In genomic region chr17:82843904-82844640, GRCh38 we compare ENCODE assay signal across 1 cellular context.
TF ChIP-seq lines count a peak whose summit lies in the region.

No MANE protein-coding gene starts in this region.

TF ChIP-seq in H1, 55 proteins besides CTCF, POLR2A, EP300 and RAD21:
- TF ChIP-seq JUN (IDR thresholded peaks at IDR 0.05; ENCODE audit: low read depth, low read length) (no peak), NRF1 (IDR thresholded peaks at IDR 0.05; ENCODE audit: low read depth, low read length) (no peak), POU5F1 (IDR thresholded peaks at IDR 0.05; ENCODE audit: low read depth, low read length) (no peak), POLR2AphosphoS5 (IDR thresholded peaks at IDR 0.05; ENCODE audit: low read depth, low read length) (no peak)
